24 cellular contexts compared by ENCODE assay signal in genomic region chr9:88710449-88710848, GRCh38.
DNase-seq lines count a peak whose midpoint lies in the region; ATAC-seq, FAIRE-seq and TF ChIP-seq lines count a peak whose summit lies in the region.
"Had no signal": no experiment of that assay in that cellular context is flagged by ENCODE, and none has a peak within 500 bp of the region (broad histone marks: within the 10 kb centered on the region; RNA-seq: fewer than 3 reads in every experiment).

No MANE protein-coding gene starts in this region.

- TF ChIP-seq EP300 in esophagus muscularis mucosa (IDR thresholded peaks at IDR 0.05) = no peak

- WGBS in esophagus muscularis mucosa = 88% methylated on average over 2 of the region's 2 CpGs
- WGBS in prostate gland = 98% methylated on average over 2 of the region's 2 CpGs

- no peaks in the 10 kb centered on the region for H4K20me1 ChIP-seq in GM23338 (replicated peaks; ENCODE audit: insufficient read depth)

- TF ChIP-seq POLR2A in H54 (IDR thresholded peaks at IDR 0.05; ENCODE audit: low read depth, low read length) (no peak), esophagus muscularis mucosa (IDR thresholded peaks at IDR 0.05; ENCODE audit: low read depth) (no peak), prostate gland (IDR thresholded peaks at IDR 0.05) (no peak)

- ATAC-seq in GM23338 = no peak
- ATAC-seq: GM12878, HCT116 had no signal

- H3K9me3 ChIP-seq in esophagus muscularis mucosa = peaks cover 0 to 6% (median under 1%) of the 10 kb centered on the region in 4 donors
- H3K9me3 ChIP-seq in prostate gland = no peaks in the 10 kb centered on the region
- H3K9me3 ChIP-seq: SK-N-SH had no signal

- no peak overlapping the region for H3K27ac ChIP-seq in esophagus muscularis mucosa (replicated peaks in 1 of 4)
- H3K27ac ChIP-seq in GM23338 (ENCODE audit: low read depth) = no peak overlapping the region
- no peak overlapping the region for H3K27ac ChIP-seq in prostate gland
- H3K27ac ChIP-seq: PC-9 had no signal

- DNase-seq in AG09309 (ENCODE audit: low read depth) (no peak), H54 (ENCODE audit: insufficient read length, low spot score) (peak; percentile 31), RKO (ENCODE audit: low spot score) (peak; percentile 11), esophagus muscularis mucosa (ENCODE audit: extremely low spot score) (peak; percentile 53), GM23338 (ENCODE audit: low spot score) (no peak), HT-29 (ENCODE audit: low spot score) (no peak), kidney tubule cell (ENCODE audit: low spot score) (no peak), prostate gland (ENCODE audit: low spot score) (no peak)
- DNase-seq: 8988T, DMS53, Kasumi-1, MG63, NCI-H1092, NCI-H1436, NCI-H187 treated with DMSO at 0.1 percent for 48 hours, NCI-H2107, NCI-H748 treated with DMSO at 0.1 percent for 48 hours, PC-9, SIG-M5, SK-N-SH had no signal

- intact Hi-C loops in esophagus muscularis mucosa (cut with DNase I) = no loop called here
- intact Hi-C loops in prostate gland (cut with DNase I) = no loop called here

- no peak overlapping the region for H3K4me3 Mint-ChIP-seq in GM23338
- H3K4me3 Mint-ChIP-seq: B cell had no signal

- H3K4me1 Mint-ChIP-seq in GM23338 = no peaks in the 10 kb centered on the region
- H3K4me1 Mint-ChIP-seq: B cell had no signal

- no peaks in the 10 kb centered on the region for H3K79me2 ChIP-seq in GM23338 (replicated peaks; ENCODE audit: insufficient read depth)

- no peak overlapping the region for H3K4me2 ChIP-seq in GM23338
- H3K4me2 ChIP-seq: PC-9, SK-N-SH had no signal

- H3K27ac Mint-ChIP-seq in GM23338 = no peak overlapping the region
- H3K27ac Mint-ChIP-seq: B cell had no signal

- no peaks in the 10 kb centered on the region for H3F3A ChIP-seq in GM23338 (replicated peaks; ENCODE audit: low read depth)

- no peak for FAIRE-seq in H54 (lab: Jason Lieb, UNC)
- FAIRE-seq: D721Med, GM12878 had no signal

- H3K9me3 Mint-ChIP-seq in GM23338 = peaks cover 3% of the 10 kb centered on the region; the same call in 2 of the 3 replicates

- H2AFZ ChIP-seq in GM23338 = no peak overlapping the region
- H2AFZ ChIP-seq: PC-9 had no signal

- H3K4me3 ChIP-seq in AG09309 (ENCODE audit: control insufficient read depth, low read depth, low read length) (no peak overlapping the region), esophagus muscularis mucosa (no peak overlapping the region), GM23338 (no peak overlapping the region), prostate gland (no peak overlapping the region)
- H3K4me3 ChIP-seq: GM12878, MG63, PC-9 had no signal

- TF ChIP-seq CTCF in AG09309 (IDR thresholded peaks at IDR 0.05; ENCODE audit: control insufficient read depth, insufficient read depth, low read depth, low read length, missing control alignments) = peak; percentile 3
- no peak for TF ChIP-seq CTCF in esophagus muscularis mucosa (IDR thresholded peaks at IDR 0.05)
- TF ChIP-seq CTCF in GM23338 (conservative IDR thresholded peaks at IDR 0.05; ENCODE audit: low read depth in 2 of 2) = no peak
- TF ChIP-seq CTCF in prostate gland (IDR thresholded peaks at IDR 0.05) = no peak

- H3K9me2 ChIP-seq in GM23338 (ENCODE audit: insufficient read depth) = 0 out of 2 replicates have a peak, but pooled peaks cover 4% of the 10 kb centered on the region
- H3K9me2 ChIP-seq: SK-N-SH had no signal

- no peaks in the 10 kb centered on the region for H3K36me3 Mint-ChIP-seq in GM23338 (ENCODE audit: low read depth)

- H3K27me3 Mint-ChIP-seq in GM23338 (ENCODE audit: insufficient read depth, low read depth, poor library complexity) = peaks cover 4% of the 10 kb centered on the region

- H3K4me1 ChIP-seq in esophagus muscularis mucosa (peaks cover 0 to 6% (median 0%) of the 10 kb centered on the region in 4 donors), GM23338 (ENCODE audit: insufficient read depth) (no peaks in the 10 kb centered on the region), prostate gland (replicated peaks) (no peaks in the 10 kb centered on the region)

- no peaks in the 10 kb centered on the region for H3K36me3 ChIP-seq in esophagus muscularis mucosa
- no peaks in the 10 kb centered on the region for H3K36me3 ChIP-seq in GM23338 (ENCODE audit: insufficient read depth)
- H3K36me3 ChIP-seq in prostate gland = no peaks in the 10 kb centered on the region
- H3K36me3 ChIP-seq: MG63 had no signal

- H3K27me3 ChIP-seq in esophagus muscularis mucosa (no peaks in the 10 kb centered on the region), GM23338 (ENCODE audit: insufficient read depth) (no peaks in the 10 kb centered on the region), prostate gland (replicated peaks; ENCODE audit: insufficient read depth) (no peaks in the 10 kb centered on the region)
- H3K27me3 ChIP-seq: MG63 had no signal

TF ChIP-seq in GM23338, 12 proteins besides CTCF, POLR2A, EP300 and RAD21 (continues in another document):
- TF ChIP-seq NANOG (IDR thresholded peaks at IDR 0.05; ENCODE audit: borderline replicate concordance) (no peak), ZNF331 (CRISPR knock-in tag; IDR thresholded peaks at IDR 0.05; ENCODE audit: low read depth) (no peak), ZNF462 (CRISPR knock-in tag; IDR thresholded peaks at IDR 0.05) (no peak)

Comparison
In these comparisons a context has a peak if more than half of its experiments do, and no peak if none do; other contexts are left out.
1. DNase-seq: peak in H54 (single experiment), RKO (single experiment) and esophagus muscularis mucosa (single experiment); none in AG09309 (single experiment), GM23338 (single experiment), HT-29 (single experiment), kidney tubule cell (single experiment) and prostate gland (single experiment).